ENCODE assay signal across 2 cellular contexts in genomic region chr14:76710093-76711010, GRCh38.
TF ChIP-seq lines count a peak whose summit lies in the region.

No MANE protein-coding gene starts in this region.

TF ChIP-seq in IMR-90, 13 proteins besides CTCF, POLR2A, EP300 and RAD21:
- TF ChIP-seq SMC3 (IDR thresholded peaks at IDR 0.05; ENCODE audit: low read depth, low read length), result peak; percentile 77
- TF ChIP-seq CHD1 (IDR thresholded peaks at IDR 0.05; ENCODE audit: low read depth, low read length), result no peak
- TF ChIP-seq MAZ (IDR thresholded peaks at IDR 0.05; ENCODE audit: borderline replicate concordance, low read depth, low read length), result no peak
- TF ChIP-seq, protein P1, sequence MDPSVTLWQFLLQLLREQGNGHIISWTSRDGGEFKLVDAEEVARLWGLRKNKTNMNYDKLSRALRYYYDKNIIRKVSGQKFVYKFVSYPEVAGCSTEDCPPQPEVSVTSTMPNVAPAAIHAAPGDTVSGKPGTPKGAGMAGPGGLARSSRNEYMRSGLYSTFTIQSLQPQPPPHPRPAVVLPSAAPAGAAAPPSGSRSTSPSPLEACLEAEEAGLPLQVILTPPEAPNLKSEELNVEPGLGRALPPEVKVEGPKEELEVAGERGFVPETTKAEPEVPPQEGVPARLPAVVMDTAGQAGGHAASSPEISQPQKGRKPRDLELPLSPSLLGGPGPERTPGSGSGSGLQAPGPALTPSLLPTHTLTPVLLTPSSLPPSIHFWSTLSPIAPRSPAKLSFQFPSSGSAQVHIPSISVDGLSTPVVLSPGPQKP (IDR thresholded peaks at IDR 0.05; ENCODE audit: borderline replicate concordance, low read depth, low read length), result no peak
- no peak for TF ChIP-seq RCOR1 (IDR thresholded peaks at IDR 0.05; ENCODE audit: insufficient replicate concordance, low read length)
- no peak for TF ChIP-seq RFX5 (IDR thresholded peaks at IDR 0.05; ENCODE audit: low read depth, low read length)
- no peak for TF ChIP-seq FOS (IDR thresholded peaks at IDR 0.05; ENCODE audit: low read depth, low read length)

TF ChIP-seq in HepG2, 621 proteins besides CTCF, POLR2A, EP300 and RAD21:
- TF ChIP-seq NFE2L1 (CRISPR knock-in tag; IDR thresholded peaks at IDR 0.05; ENCODE audit: borderline replicate concordance) (no peak), ZNF713 (CRISPR knock-in tag; IDR thresholded peaks at IDR 0.05) (no peak), ZNF333 (CRISPR knock-in tag; IDR thresholded peaks at IDR 0.05; ENCODE audit: borderline replicate concordance) (no peak), SMC3 (IDR thresholded peaks at IDR 0.05; ENCODE audit: low read length) (peak; percentile 55), ZNF563 (CRISPR knock-in tag; IDR thresholded peaks at IDR 0.05) (no peak), ZFP41 (CRISPR knock-in tag; IDR thresholded peaks at IDR 0.05; ENCODE audit: borderline replicate concordance) (no peak), SMARCE1 (IDR thresholded peaks at IDR 0.05; ENCODE audit: borderline replicate concordance) (no peak), STAG1 (CRISPR knock-in tag; IDR thresholded peaks at IDR 0.05) (peak; percentile 55), ARID3A (IDR thresholded peaks at IDR 0.05; ENCODE audit: low read depth, low read length) (peak; percentile 36; the same call in 1 of the 2 replicates), SIN3A (IDR thresholded peaks at IDR 0.05; ENCODE audit: borderline replicate concordance, low read depth, low read length) (no peak), ZNF777 (CRISPR knock-in tag; IDR thresholded peaks at IDR 0.05) (no peak), CENPX (CRISPR knock-in tag; IDR thresholded peaks at IDR 0.05) (no peak), ZNF703 (CRISPR knock-in tag; IDR thresholded peaks at IDR 0.05; ENCODE audit: borderline replicate concordance) (no peak)
- TF ChIP-seq, protein P2, sequence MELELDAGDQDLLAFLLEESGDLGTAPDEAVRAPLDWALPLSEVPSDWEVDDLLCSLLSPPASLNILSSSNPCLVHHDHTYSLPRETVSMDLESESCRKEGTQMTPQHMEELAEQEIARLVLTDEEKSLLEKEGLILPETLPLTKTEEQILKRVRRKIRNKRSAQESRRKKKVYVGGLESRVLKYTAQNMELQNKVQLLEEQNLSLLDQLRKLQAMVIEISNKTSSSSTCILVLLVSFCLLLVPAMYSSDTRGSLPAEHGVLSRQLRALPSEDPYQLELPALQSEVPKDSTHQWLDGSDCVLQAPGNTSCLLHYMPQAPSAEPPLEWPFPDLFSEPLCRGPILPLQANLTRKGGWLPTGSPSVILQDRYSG (CRISPR knock-in tag; IDR thresholded peaks at IDR 0.05), result no peak
- TF ChIP-seq, protein P3, sequence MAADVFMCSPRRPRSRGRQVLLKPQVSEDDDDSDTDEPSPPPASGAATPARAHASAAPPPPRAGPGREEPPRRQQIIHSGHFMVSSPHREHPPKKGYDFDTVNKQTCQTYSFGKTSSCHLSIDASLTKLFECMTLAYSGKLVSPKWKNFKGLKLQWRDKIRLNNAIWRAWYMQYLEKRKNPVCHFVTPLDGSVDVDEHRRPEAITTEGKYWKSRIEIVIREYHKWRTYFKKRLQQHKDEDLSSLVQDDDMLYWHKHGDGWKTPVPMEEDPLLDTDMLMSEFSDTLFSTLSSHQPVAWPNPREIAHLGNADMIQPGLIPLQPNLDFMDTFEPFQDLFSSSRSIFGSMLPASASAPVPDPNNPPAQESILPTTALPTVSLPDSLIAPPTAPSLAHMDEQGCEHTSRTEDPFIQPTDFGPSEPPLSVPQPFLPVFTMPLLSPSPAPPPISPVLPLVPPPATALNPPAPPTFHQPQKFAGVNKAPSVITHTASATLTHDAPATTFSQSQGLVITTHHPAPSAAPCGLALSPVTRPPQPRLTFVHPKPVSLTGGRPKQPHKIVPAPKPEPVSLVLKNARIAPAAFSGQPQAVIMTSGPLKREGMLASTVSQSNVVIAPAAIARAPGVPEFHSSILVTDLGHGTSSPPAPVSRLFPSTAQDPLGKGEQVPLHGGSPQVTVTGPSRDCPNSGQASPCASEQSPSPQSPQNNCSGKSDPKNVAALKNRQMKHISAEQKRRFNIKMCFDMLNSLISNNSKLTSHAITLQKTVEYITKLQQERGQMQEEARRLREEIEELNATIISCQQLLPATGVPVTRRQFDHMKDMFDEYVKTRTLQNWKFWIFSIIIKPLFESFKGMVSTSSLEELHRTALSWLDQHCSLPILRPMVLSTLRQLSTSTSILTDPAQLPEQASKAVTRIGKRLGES (CRISPR knock-in tag; IDR thresholded peaks at IDR 0.05; ENCODE audit: borderline replicate concordance), result no peak
- TF ChIP-seq, protein P4, sequence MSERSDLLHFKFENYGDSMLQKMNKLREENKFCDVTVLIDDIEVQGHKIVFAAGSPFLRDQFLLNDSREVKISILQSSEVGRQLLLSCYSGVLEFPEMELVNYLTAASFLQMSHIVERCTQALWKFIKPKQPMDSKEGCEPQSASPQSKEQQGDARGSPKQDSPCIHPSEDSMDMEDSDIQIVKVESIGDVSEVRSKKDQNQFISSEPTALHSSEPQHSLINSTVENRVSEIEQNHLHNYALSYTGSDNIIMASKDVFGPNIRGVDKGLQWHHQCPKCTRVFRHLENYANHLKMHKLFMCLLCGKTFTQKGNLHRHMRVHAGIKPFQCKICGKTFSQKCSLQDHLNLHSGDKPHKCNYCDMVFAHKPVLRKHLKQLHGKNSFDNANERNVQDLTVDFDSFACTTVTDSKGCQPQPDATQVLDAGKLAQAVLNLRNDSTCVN (CRISPR knock-in tag; IDR thresholded peaks at IDR 0.05; ENCODE audit: borderline replicate concordance), result no peak
- TF ChIP-seq, protein P5, sequence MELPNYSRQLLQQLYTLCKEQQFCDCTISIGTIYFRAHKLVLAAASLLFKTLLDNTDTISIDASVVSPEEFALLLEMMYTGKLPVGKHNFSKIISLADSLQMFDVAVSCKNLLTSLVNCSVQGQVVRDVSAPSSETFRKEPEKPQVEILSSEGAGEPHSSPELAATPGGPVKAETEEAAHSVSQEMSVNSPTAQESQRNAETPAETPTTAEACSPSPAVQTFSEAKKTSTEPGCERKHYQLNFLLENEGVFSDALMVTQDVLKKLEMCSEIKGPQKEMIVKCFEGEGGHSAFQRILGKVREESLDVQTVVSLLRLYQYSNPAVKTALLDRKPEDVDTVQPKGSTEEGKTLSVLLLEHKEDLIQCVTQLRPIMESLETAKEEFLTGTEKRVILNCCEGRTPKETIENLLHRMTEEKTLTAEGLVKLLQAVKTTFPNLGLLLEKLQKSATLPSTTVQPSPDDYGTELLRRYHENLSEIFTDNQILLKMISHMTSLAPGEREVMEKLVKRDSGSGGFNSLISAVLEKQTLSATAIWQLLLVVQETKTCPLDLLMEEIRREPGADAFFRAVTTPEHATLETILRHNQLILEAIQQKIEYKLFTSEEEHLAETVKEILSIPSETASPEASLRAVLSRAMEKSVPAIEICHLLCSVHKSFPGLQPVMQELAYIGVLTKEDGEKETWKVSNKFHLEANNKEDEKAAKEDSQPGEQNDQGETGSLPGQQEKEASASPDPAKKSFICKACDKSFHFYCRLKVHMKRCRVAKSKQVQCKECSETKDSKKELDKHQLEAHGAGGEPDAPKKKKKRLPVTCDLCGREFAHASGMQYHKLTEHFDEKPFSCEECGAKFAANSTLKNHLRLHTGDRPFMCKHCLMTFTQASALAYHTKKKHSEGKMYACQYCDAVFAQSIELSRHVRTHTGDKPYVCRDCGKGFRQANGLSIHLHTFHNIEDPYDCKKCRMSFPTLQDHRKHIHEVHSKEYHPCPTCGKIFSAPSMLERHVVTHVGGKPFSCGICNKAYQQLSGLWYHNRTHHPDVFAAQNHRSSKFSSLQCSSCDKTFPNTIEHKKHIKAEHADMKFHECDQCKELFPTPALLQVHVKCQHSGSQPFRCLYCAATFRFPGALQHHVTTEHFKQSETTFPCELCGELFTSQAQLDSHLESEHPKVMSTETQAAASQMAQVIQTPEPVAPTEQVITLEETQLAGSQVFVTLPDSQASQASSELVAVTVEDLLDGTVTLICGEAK (IDR thresholded peaks at IDR 0.05), result no peak
- TF ChIP-seq, protein P5 (CRISPR knock-in tag; IDR thresholded peaks at IDR 0.05), result no peak
- TF ChIP-seq, protein P6, sequence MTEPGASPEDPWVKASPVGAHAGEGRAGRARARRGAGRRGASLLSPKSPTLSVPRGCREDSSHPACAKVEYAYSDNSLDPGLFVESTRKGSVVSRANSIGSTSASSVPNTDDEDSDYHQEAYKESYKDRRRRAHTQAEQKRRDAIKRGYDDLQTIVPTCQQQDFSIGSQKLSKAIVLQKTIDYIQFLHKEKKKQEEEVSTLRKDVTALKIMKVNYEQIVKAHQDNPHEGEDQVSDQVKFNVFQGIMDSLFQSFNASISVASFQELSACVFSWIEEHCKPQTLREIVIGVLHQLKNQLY (CRISPR knock-in tag; IDR thresholded peaks at IDR 0.05), result no peak
